In genomic region chr1:225879521-225880209, GRCh38 we compare ENCODE assay signal across 9 cellular contexts. TPM values are rescaled to one million over a fixed set of nuclear protein-coding genes. Genes with fewer than 3 reads are reported as not detected.
DNase-seq lines count a peak whose midpoint lies in the region; ATAC-seq and TF ChIP-seq lines count a peak whose summit lies in the region.
"Had no signal": no experiment of that assay in that cellular context is flagged by ENCODE, and none has a peak within 500 bp of the region (broad histone marks: within the 10 kb centered on the region; RNA-seq: fewer than 3 reads in every experiment).

No MANE protein-coding gene starts in this region.

- H3K27ac ChIP-seq in colonic mucosa: peak overlapping the region; percentile 95
- H3K27ac ChIP-seq in neutrophil: peak overlapping the region; percentile 89

- peak; percentile 70 for DNase-seq in DMS153 treated with DMSO at 0.1 percent for 48 hours (lab: John Stamatoyannopoulos, UW; ENCODE audit: unreplicated experiment)
- DNase-seq in NCI-H526 treated with DMSO at 0.1 percent for 48 hours (lab: John Stamatoyannopoulos, UW): peak; percentile 55
- DNase-seq in colonic mucosa: peak; percentile 81
- no peak for DNase-seq in NCI-H1694 (lab: John Stamatoyannopoulos, UW)
- no peak for DNase-seq in HuH-7.5 (ENCODE audit: low spot score)

- H3K4me3 ChIP-seq in colonic mucosa: no peak overlapping the region
- H3K4me3 ChIP-seq in neutrophil (ENCODE audit: low read depth in 1 of 2, low read length in 1 of 2): peak overlapping the region; percentile 90 to 98

- H3K36me3 ChIP-seq in colonic mucosa (no peaks in the 10 kb centered on the region), neutrophil (peaks cover 35% of the 10 kb centered on the region)

- H3K9me3 ChIP-seq in colonic mucosa: no peaks in the 10 kb centered on the region
- H3K9me3 ChIP-seq in neutrophil: no peaks in the 10 kb centered on the region

- H3K27me3 ChIP-seq in colonic mucosa (no peaks in the 10 kb centered on the region), neutrophil (no peaks in the 10 kb centered on the region)

- TF ChIP-seq CTCF in colonic mucosa (IDR thresholded peaks at IDR 0.05) (no peak), neutrophil (IDR thresholded peaks at IDR 0.05) (no peak)

- no peak for ATAC-seq in HG03097 (IDR thresholded peaks at IDR 0.05; ENCODE audit: low FRiP score, unreplicated experiment)
- no peak for ATAC-seq in GM19395 (IDR thresholded peaks at IDR 0.05; ENCODE audit: unreplicated experiment)

- peaks cover 22% of the 10 kb centered on the region for H3K4me1 ChIP-seq in colonic mucosa
- H3K4me1 ChIP-seq in neutrophil (ENCODE audit: control insufficient read depth in 1 of 2, insufficient read depth in 1 of 2, low read depth in 1 of 2, low read length in 1 of 2): peaks cover 72 to 86% of the 10 kb centered on the region in 2 experiments

- H3K9ac ChIP-seq in colonic mucosa (ENCODE audit: low read depth in 2 of 2, low read length in 2 of 2): peak overlapping the region; percentile 51 to 100

- intact Hi-C loops in colonic mucosa (cut with DNase I): no loop called here

RNA-seq across cellular contexts. Expression of gene TMEM63A, which starts 2.5 kb away (rescaled TPM):
- 100 to 1,000 TPM; 124 to 165 TPM for total RNA-seq in colonic mucosa

RNA-seq across cellular contexts. Expression of gene LEFTY1, which starts 9.3 kb away (rescaled TPM):
- 100 to 1,000 TPM; 201 to 211 TPM for total RNA-seq in colonic mucosa
- total RNA-seq: glomerular endothelial cell had no signal

RNA-seq across cellular contexts. Expression of gene PYCR2, which starts 44.4 kb away (rescaled TPM):
- total RNA-seq in colonic mucosa: 10 to 100 TPM; 34.0 to 61.6 TPM

Comparison
In these comparisons a context has a peak if more than half of its experiments do, and no peak if none do; other contexts are left out.
1. DNase-seq: peak in DMS153 treated with DMSO at 0.1 percent for 48 hours (single experiment), NCI-H526 treated with DMSO at 0.1 percent for 48 hours (single experiment) and colonic mucosa (single experiment); none in NCI-H1694 (single experiment) and HuH-7.5 (single experiment).